36 cellular contexts compared by ENCODE assay signal in genomic region chr12:26443309-26443708, GRCh38.
"Had no signal": no experiment of that assay in that cellular context is flagged by ENCODE, and none has a peak within 500 bp of the region (broad histone marks: within the 10 kb centered on the region; RNA-seq: fewer than 3 reads in every experiment).

No MANE protein-coding gene starts in this region.

- H3K9me3 Mint-ChIP-seq: activated CD4-positive, alpha-beta memory T cell treated with anti-CD3 and anti-CD28 coated beads for 36 hours; activated CD4-positive, alpha-beta T cell treated with anti-CD3 and anti-CD28 coated beads, Interleukin-2, amount 10 ng/mL, durations not matched to agents 24 days and 14 days; activated naive CD4-positive, alpha-beta T cell treated with anti-CD3 and anti-CD28 coated beads, Interleukin-2, amount 10 ng/mL, durations not matched to agents 7 days and 5 days; activated naive CD4-positive, alpha-beta T cell treated with anti-CD3 and anti-CD28 coated beads, Interleukin-2, amount 50 U/mL, for 72 hours; activated naive CD8-positive, alpha-beta T cell treated with anti-CD3 and anti-CD28 coated beads, Interleukin-2, amount 10 ng/mL, durations not matched to agents 7 days and 5 days; activated T-helper 1 cell treated with anti-CD3 and anti-CD28 coated beads, Interleukin-12 subunit alpha, Interleukin-12 subunit beta, Interleukin-2, Interleukin-4 antibody, amounts not matched to agents 30 ng/mL and 10 ng/mL and 1 ng/mL, durations not matched to agents 14 hours and 24 hours and 36 hours; activated T-helper 2 cell treated with anti-CD3 and anti-CD28 coated beads, Interferon-gamma antibody, Interleukin-2, Interleukin-4, amounts not matched to agents 10 μg/mL and 5 μg/mL and 100 μg/mL, durations not matched to agents 14 hours and 24 hours and 36 hours; brain; dendritic cell treated with granulocyte-macrophage colony-stimulating factor and Interleukin-4, amounts not matched to agents 40 ng/mL and 50 ng/mL, for 4 days; effector memory CD8-positive, alpha-beta T cell; T-helper 2 cell treated with Interferon-gamma antibody and Interleukin-4, amounts not matched to agents 5 μg/mL and 100 μg/mL, for 36 hours had no signal

- ATAC-seq: activated CD4-positive, alpha-beta T cell treated with anti-CD3 and anti-CD28 coated beads for 36 hours; activated CD8-positive, alpha-beta memory T cell treated with anti-CD3 and anti-CD28 coated beads, Interleukin-2, amount 10 ng/mL, durations not matched to agents 7 days and 5 days; activated CD8-positive, alpha-beta T cell treated with anti-CD3 and anti-CD28 coated beads, Interleukin-2, amount 10 ng/mL, durations not matched to agents 7 days and 5 days; activated naive CD4-positive, alpha-beta T cell treated with anti-CD3 and anti-CD28 coated beads, Interleukin-2, amount 50 U/mL, for 72 hours; effector memory CD8-positive, alpha-beta T cell; gastroesophageal sphincter; heart right ventricle; T-helper 17 cell had no signal

- H3K27ac Mint-ChIP-seq: activated CD4-positive, alpha-beta memory T cell treated with anti-CD3 and anti-CD28 coated beads for 36 hours; activated CD4-positive, alpha-beta T cell treated with anti-CD3 and anti-CD28 coated beads for 36 hours; activated CD4-positive, alpha-beta T cell treated with anti-CD3 and anti-CD28 coated beads, Interleukin-2, amount 10 ng/mL, durations not matched to agents 24 days and 14 days; activated CD8-positive, alpha-beta memory T cell treated with anti-CD3 and anti-CD28 coated beads, Interleukin-2, amount 10 ng/mL, durations not matched to agents 7 days and 5 days; activated CD8-positive, alpha-beta T cell treated with anti-CD3 and anti-CD28 coated beads, Interleukin-2, amount 10 ng/mL, durations not matched to agents 7 days and 5 days; activated naive CD4-positive, alpha-beta T cell treated with anti-CD3 and anti-CD28 coated beads, Interleukin-2, amount 10 ng/mL, durations not matched to agents 7 days and 5 days; activated naive CD4-positive, alpha-beta T cell treated with anti-CD3 and anti-CD28 coated beads, Interleukin-2, amount 50 U/mL, for 72 hours; activated naive CD8-positive, alpha-beta T cell treated with anti-CD3 and anti-CD28 coated beads, Interleukin-2, amount 10 ng/mL, durations not matched to agents 7 days and 5 days; activated T-helper 1 cell treated with anti-CD3 and anti-CD28 coated beads, Interleukin-12 subunit alpha, Interleukin-12 subunit beta, Interleukin-2, Interleukin-4 antibody, amounts not matched to agents 30 ng/mL and 10 ng/mL and 1 ng/mL, durations not matched to agents 14 hours and 24 hours and 36 hours; activated T-helper 2 cell treated with anti-CD3 and anti-CD28 coated beads, Interferon-gamma antibody, Interleukin-2, Interleukin-4, amounts not matched to agents 10 μg/mL and 5 μg/mL and 100 μg/mL, durations not matched to agents 14 hours and 24 hours and 36 hours; brain; dendritic cell treated with granulocyte-macrophage colony-stimulating factor and Interleukin-4, amounts not matched to agents 40 ng/mL and 50 ng/mL, for 4 days; effector memory CD8-positive, alpha-beta T cell; T-helper 17 cell; T-helper 2 cell treated with Interferon-gamma antibody and Interleukin-4, amounts not matched to agents 5 μg/mL and 100 μg/mL, for 36 hours had no signal

- H3K27ac ChIP-seq: ascending aorta, breast epithelium, cardiac muscle cell, coronary artery, dorsolateral prefrontal cortex, esophagus muscularis mucosa, gastroesophageal sphincter, heart right ventricle, hepatocyte, WERI-Rb-1 had no signal

- H3K27me3 Mint-ChIP-seq: activated CD4-positive, alpha-beta memory T cell treated with anti-CD3 and anti-CD28 coated beads for 36 hours; activated CD4-positive, alpha-beta T cell treated with anti-CD3 and anti-CD28 coated beads for 36 hours; activated CD4-positive, alpha-beta T cell treated with anti-CD3 and anti-CD28 coated beads, Interleukin-2, amount 10 ng/mL, durations not matched to agents 24 days and 14 days; activated CD8-positive, alpha-beta memory T cell treated with anti-CD3 and anti-CD28 coated beads, Interleukin-2, amount 10 ng/mL, durations not matched to agents 7 days and 5 days; activated naive CD4-positive, alpha-beta T cell treated with anti-CD3 and anti-CD28 coated beads, Interleukin-2, amount 10 ng/mL, durations not matched to agents 7 days and 5 days; activated naive CD8-positive, alpha-beta T cell treated with anti-CD3 and anti-CD28 coated beads, Interleukin-2, amount 10 ng/mL, durations not matched to agents 7 days and 5 days; brain; dendritic cell treated with granulocyte-macrophage colony-stimulating factor and Interleukin-4, amounts not matched to agents 40 ng/mL and 50 ng/mL, for 4 days; effector memory CD8-positive, alpha-beta T cell; T-helper 17 cell had no signal

- H3K27me3 ChIP-seq: ascending aorta, breast epithelium, cardiac muscle cell, dorsolateral prefrontal cortex, esophagus muscularis mucosa, gastroesophageal sphincter, heart right ventricle, hepatocyte had no signal

- H3K4me3 Mint-ChIP-seq: activated CD4-positive, alpha-beta memory T cell treated with anti-CD3 and anti-CD28 coated beads for 36 hours; activated CD4-positive, alpha-beta T cell treated with anti-CD3 and anti-CD28 coated beads for 36 hours; activated CD4-positive, alpha-beta T cell treated with anti-CD3 and anti-CD28 coated beads, Interleukin-2, amount 10 ng/mL, durations not matched to agents 24 days and 14 days; activated CD8-positive, alpha-beta memory T cell treated with anti-CD3 and anti-CD28 coated beads, Interleukin-2, amount 10 ng/mL, durations not matched to agents 7 days and 5 days; activated CD8-positive, alpha-beta T cell treated with anti-CD3 and anti-CD28 coated beads, Interleukin-2, amount 10 ng/mL, durations not matched to agents 7 days and 5 days; activated naive CD4-positive, alpha-beta T cell treated with anti-CD3 and anti-CD28 coated beads, Interleukin-2, amount 10 ng/mL, durations not matched to agents 7 days and 5 days; activated naive CD8-positive, alpha-beta T cell treated with anti-CD3 and anti-CD28 coated beads, Interleukin-2, amount 10 ng/mL, durations not matched to agents 7 days and 5 days; activated T-helper 1 cell treated with anti-CD3 and anti-CD28 coated beads, Interleukin-12 subunit alpha, Interleukin-12 subunit beta, Interleukin-2, Interleukin-4 antibody, amounts not matched to agents 30 ng/mL and 10 ng/mL and 1 ng/mL, durations not matched to agents 14 hours and 24 hours and 36 hours; dendritic cell treated with granulocyte-macrophage colony-stimulating factor and Interleukin-4, amounts not matched to agents 40 ng/mL and 50 ng/mL, for 4 days; effector memory CD8-positive, alpha-beta T cell; T-helper 17 cell; T-helper 2 cell treated with Interferon-gamma antibody and Interleukin-4, amounts not matched to agents 5 μg/mL and 100 μg/mL, for 36 hours had no signal

- H3K4me2 ChIP-seq: hepatocyte had no signal

- H3K9me3 ChIP-seq: ascending aorta, breast epithelium, esophagus muscularis mucosa, gastroesophageal sphincter, heart right ventricle had no signal

- H2AFZ ChIP-seq: hepatocyte had no signal

- H3K4me1 ChIP-seq: ascending aorta, breast epithelium, esophagus muscularis mucosa, gastroesophageal sphincter, heart right ventricle had no signal

- H3K36me3 Mint-ChIP-seq: brain had no signal

- H3K36me3 ChIP-seq: breast epithelium, cardiac muscle cell, WERI-Rb-1 had no signal

- DNase-seq: activated CD4-positive, alpha-beta memory T cell treated with anti-CD3 and anti-CD28 coated beads for 36 hours; activated CD4-positive, alpha-beta T cell treated with anti-CD3 and anti-CD28 coated beads for 36 hours; activated CD4-positive, alpha-beta T cell treated with anti-CD3 and anti-CD28 coated beads, Interleukin-2, amount 10 ng/mL, durations not matched to agents 24 days and 14 days; activated CD4-positive, CD25-positive, alpha-beta regulatory T cell; activated CD4-positive, CD25-positive, alpha-beta regulatory T cell treated with anti-CD3 and anti-CD28 coated beads, Interleukin-2, amount 50 U/mL, for 72 hours; activated CD8-positive, alpha-beta memory T cell treated with anti-CD3 and anti-CD28 coated beads, Interleukin-2, amount 10 ng/mL, durations not matched to agents 7 days and 5 days; activated CD8-positive, alpha-beta memory T cell treated with anti-CD3 and anti-CD28 coated beads, Interleukin-2, amount 50 U/mL, for 4 hours; activated CD8-positive, alpha-beta T cell treated with anti-CD3 and anti-CD28 coated beads, Interleukin-2, amount 10 ng/mL, durations not matched to agents 7 days and 5 days; activated gamma-delta T cell; activated naive CD4-positive, alpha-beta T cell; activated naive CD4-positive, alpha-beta T cell treated with anti-CD3 and anti-CD28 coated beads, Interleukin-2, amount 10 ng/mL, durations not matched to agents 7 days and 5 days; activated naive CD8-positive, alpha-beta T cell treated with anti-CD3 and anti-CD28 coated beads, Interleukin-2, amount 10 ng/mL, durations not matched to agents 7 days and 5 days; activated T-cell treated with anti-CD3 and anti-CD28 coated beads, Interleukin-2, amount 50 U/mL, for 1 hour; activated T-cell treated with anti-CD3 and anti-CD28 coated beads, Interleukin-2, amount 50 U/mL, for 48 hours; central memory CD4-positive, alpha-beta T cell; dorsolateral prefrontal cortex; effector memory CD8-positive, alpha-beta T cell; erythroblast; foreskin melanocyte; heart right ventricle; T-helper 17 cell; T1000; WERI-Rb-1 had no signal

- H3K79me2 ChIP-seq: hepatocyte had no signal

- H3K4me3 ChIP-seq: ascending aorta, breast epithelium, cardiac muscle cell, coronary artery, dorsolateral prefrontal cortex, esophagus muscularis mucosa, gastroesophageal sphincter, heart right ventricle, hepatocyte had no signal

- H3K4me1 Mint-ChIP-seq: activated CD4-positive, alpha-beta T cell treated with anti-CD3 and anti-CD28 coated beads for 36 hours; activated CD4-positive, alpha-beta T cell treated with anti-CD3 and anti-CD28 coated beads, Interleukin-2, amount 10 ng/mL, durations not matched to agents 24 days and 14 days; activated CD8-positive, alpha-beta memory T cell treated with anti-CD3 and anti-CD28 coated beads, Interleukin-2, amount 10 ng/mL, durations not matched to agents 7 days and 5 days; activated naive CD4-positive, alpha-beta T cell treated with anti-CD3 and anti-CD28 coated beads, Interleukin-2, amount 10 ng/mL, durations not matched to agents 7 days and 5 days; activated naive CD8-positive, alpha-beta T cell treated with anti-CD3 and anti-CD28 coated beads, Interleukin-2, amount 10 ng/mL, durations not matched to agents 7 days and 5 days; brain; T-helper 17 cell had no signal
